Comparison of ENCODE assay signal across 9 cellular contexts in genomic region chr21:25563399-25564116, GRCh38. TPM values are rescaled to one million over a fixed set of nuclear protein-coding genes. Genes with fewer than 3 reads are reported as not detected.
DNase-seq lines count a peak whose midpoint lies in the region; ATAC-seq and TF ChIP-seq lines count a peak whose summit lies in the region.
"Had no signal": no experiment of that assay in that cellular context is flagged by ENCODE, and none has a peak within 500 bp of the region (broad histone marks: within the 10 kb centered on the region; RNA-seq: fewer than 3 reads in every experiment).

No MANE protein-coding gene starts in this region.

- H3K27me3 Mint-ChIP-seq in stimulated activated memory B cell treated with anti-CD40 and anti-IgM and Interleukin-4, amounts not matched to agents 10 μg/mL and 1 μg/mL and 100 μg/mL, for 72 hours, result no peaks in the 10 kb centered on the region

- no peaks in the 10 kb centered on the region for H3K27me3 ChIP-seq in right atrium auricular region

- no peaks in the 10 kb centered on the region for H3K9me3 ChIP-seq in right atrium auricular region

- DNase-seq in activated CD4-positive, alpha-beta T cell treated with anti-CD3 and anti-CD28 coated beads for 48 hours, result peak; percentile 61
- no peak for DNase-seq in activated CD4-positive, alpha-beta T cell treated with anti-CD3 and anti-CD28 coated beads for 1 hour
- DNase-seq in M059J (ENCODE audit: low read depth), result peak; percentile 87
- DNase-seq in activated naive CD4-positive, alpha-beta T cell treated with anti-CD3 and anti-CD28 coated beads, Interleukin-2, amount 50 U/mL, for 72 hours (ENCODE audit: low spot score in 2 of 2), result peak in 1 of 2 donors; percentile 80
- DNase-seq in A172 (ENCODE audit: low spot score), result no peak
- DNase-seq in right atrium auricular region (ENCODE audit: low spot score), result no peak
- no peak for DNase-seq in NCI-H1048 (lab: John Stamatoyannopoulos, UW)

- ATAC-seq in activated naive CD4-positive, alpha-beta T cell treated with anti-CD3 and anti-CD28 coated beads, Interleukin-2, amount 50 U/mL, for 72 hours, result peak; percentile 42 to 71
- ATAC-seq in stimulated activated memory B cell treated with anti-CD40 and anti-IgM and Interleukin-4, amounts not matched to agents 10 μg/mL and 1 μg/mL and 100 μg/mL, for 72 hours, result peak; percentile 42

- peaks cover 0 to 8% of the 10 kb centered on the region in 2 donors for H3K4me1 ChIP-seq in right atrium auricular region

- no peak overlapping the region for H3K4me3 ChIP-seq in right atrium auricular region

- peak overlapping the region; percentile 98 to 99 for H3K27ac Mint-ChIP-seq in activated naive CD4-positive, alpha-beta T cell treated with anti-CD3 and anti-CD28 coated beads, Interleukin-2, amount 50 U/mL, for 72 hours
- peak overlapping the region; percentile 94 for H3K27ac Mint-ChIP-seq in stimulated activated memory B cell treated with anti-CD40 and anti-IgM and Interleukin-4, amounts not matched to agents 10 μg/mL and 1 μg/mL and 100 μg/mL, for 72 hours

- H3K4me3 Mint-ChIP-seq in stimulated activated memory B cell treated with anti-CD40 and anti-IgM and Interleukin-4, amounts not matched to agents 10 μg/mL and 1 μg/mL and 100 μg/mL, for 72 hours, result peak overlapping the region; percentile 91

- H3K27ac ChIP-seq in right atrium auricular region, result no peak overlapping the region
- H3K27ac ChIP-seq: HL-60 had no signal

- peaks cover 77% of the 10 kb centered on the region for H3K4me1 Mint-ChIP-seq in stimulated activated memory B cell treated with anti-CD40 and anti-IgM and Interleukin-4, amounts not matched to agents 10 μg/mL and 1 μg/mL and 100 μg/mL, for 72 hours

- peaks cover 72 to 73% of the 10 kb centered on the region in 2 donors for H3K36me3 Mint-ChIP-seq in activated naive CD4-positive, alpha-beta T cell treated with anti-CD3 and anti-CD28 coated beads, Interleukin-2, amount 50 U/mL, for 72 hours
- H3K36me3 Mint-ChIP-seq in stimulated activated memory B cell treated with anti-CD40 and anti-IgM and Interleukin-4, amounts not matched to agents 10 μg/mL and 1 μg/mL and 100 μg/mL, for 72 hours, result peaks cover 69% of the 10 kb centered on the region

- H3K9me3 Mint-ChIP-seq in activated naive CD4-positive, alpha-beta T cell treated with anti-CD3 and anti-CD28 coated beads, Interleukin-2, amount 50 U/mL, for 72 hours, result peaks cover 0 to 5% of the 10 kb centered on the region in 2 donors
- no peaks in the 10 kb centered on the region for H3K9me3 Mint-ChIP-seq in stimulated activated memory B cell treated with anti-CD40 and anti-IgM and Interleukin-4, amounts not matched to agents 10 μg/mL and 1 μg/mL and 100 μg/mL, for 72 hours

- H3K36me3 ChIP-seq in right atrium auricular region, result no peaks in the 10 kb centered on the region

- no peak for TF ChIP-seq CTCF in right atrium auricular region (IDR thresholded peaks at IDR 0.05)

RNA-seq across cellular contexts. Expression of gene MRPL39, which starts 43.7 kb away (rescaled TPM):
- 65.1 and 88.8 TPM in 2 replicates for total RNA-seq in M059J (2014; rRNA removed; shearing (Covaris generic))
- total RNA-seq in activated naive CD4-positive, alpha-beta T cell treated with anti-CD3 and anti-CD28 coated beads, Interleukin-2, amount 50 U/mL, for 72 hours, result 10 to 100 TPM; 43.0 to 66.3 TPM
- 77.0 and 91.8 TPM in 2 replicates for total RNA-seq in A172 (2014; rRNA removed; shearing (Covaris generic))
- 10 to 100 TPM; 25.9 to 35.7 TPM for total RNA-seq in right atrium auricular region

Comparison
In these comparisons a context has a peak if more than half of its experiments do, and no peak if none do; other contexts are left out.
1. DNase-seq: peak in activated CD4-positive, alpha-beta T cell treated with anti-CD3 and anti-CD28 coated beads for 48 hours (single experiment) and M059J (single experiment); none in activated CD4-positive, alpha-beta T cell treated with anti-CD3 and anti-CD28 coated beads for 1 hour (single experiment), A172 (single experiment), right atrium auricular region (single experiment) and NCI-H1048 (single experiment).